13 cellular contexts compared by ENCODE assay signal in genomic region chr3:9768376-9768775, GRCh38. TPM values are rescaled to one million over a fixed set of nuclear protein-coding genes. Genes with fewer than 3 reads are reported as not detected.
DNase-seq lines count a peak whose midpoint lies in the region; ATAC-seq and TF ChIP-seq lines count a peak whose summit lies in the region.
"Had no signal": no experiment of that assay in that cellular context is flagged by ENCODE, and none has a peak within 500 bp of the region (broad histone marks: within the 10 kb centered on the region; RNA-seq: fewer than 3 reads in every experiment).

No MANE protein-coding gene starts in this region.

- H3K27me3 ChIP-seq in mammary epithelial cell (ENCODE audit: insufficient read depth, low read length), result no peaks in the 10 kb centered on the region
- no peaks in the 10 kb centered on the region for H3K27me3 ChIP-seq in adrenal gland
- H3K27me3 ChIP-seq in tibial nerve, result no peaks in the 10 kb centered on the region
- no peaks in the 10 kb centered on the region for H3K27me3 ChIP-seq in A673 (replicated peaks; ENCODE audit: insufficient read depth, low read depth, low read length, poor library complexity)

- H3K27me3 Mint-ChIP-seq in MCF 10A (ENCODE audit: insufficient read depth, unreplicated experiment) (no peaks in the 10 kb centered on the region), natural killer cell (ENCODE audit: low read depth in 2 of 2) (no peaks in the 10 kb centered on the region)

- H3K4me3 Mint-ChIP-seq in MCF 10A (ENCODE audit: unreplicated experiment) (no peak overlapping the region), natural killer cell (no peak overlapping the region)

- no peaks in the 10 kb centered on the region for H3K9me3 ChIP-seq in mammary epithelial cell (replicated peaks; ENCODE audit: insufficient read depth, low read length)
- no peaks in the 10 kb centered on the region for H3K9me3 ChIP-seq in adrenal gland (replicated peaks in 1 of 3)
- H3K9me3 ChIP-seq in tibial nerve, result no peaks in the 10 kb centered on the region
- H3K9me3 ChIP-seq in A673 (ENCODE audit: low read depth, low read length, poor library complexity, severe bottlenecking), result no peaks in the 10 kb centered on the region

- 91% methylated on average over 2 of the region's 2 CpGs for WGBS in mammary epithelial cell (ENCODE audit: low coverage, missing lambda C conversion rate)
- 36 to 54% (median 48%) methylated on average over 2 of the region's 2 CpGs for WGBS in adrenal gland, 4 donors
- 54 to 56% methylated on average over 2 of the region's 2 CpGs for WGBS in tibial nerve, 2 donors
- WGBS in lower leg skin, 2 donors, result 64 to 67% methylated on average over 2 of the region's 2 CpGs

- H4K20me1 ChIP-seq in mammary epithelial cell (ENCODE audit: insufficient read depth, low read length), result no peaks in the 10 kb centered on the region

- ATAC-seq in natural killer cell, result no peak

- in situ Hi-C loops in mammary epithelial cell (cut with MboI; ENCODE audit: low sequenced_read_pairs in 2 of 2), result no loop called here

- no peak overlapping the region for H2AFZ ChIP-seq in mammary epithelial cell (ENCODE audit: low read depth, low read length)

- H3K27ac ChIP-seq in mammary epithelial cell (ENCODE audit: insufficient read depth, low read depth, low read length) (no peak overlapping the region), adrenal gland (peak overlapping the region in 3 of 5 donors; percentile 20 to 92 (median 89)), tibial nerve (peak overlapping the region in 3 of 4 donors; percentile 91 to 97 (median 93)), A673 (ENCODE audit: low read depth, low read length, poor library complexity, severe bottlenecking) (no peak overlapping the region)

- H3K4me1 Mint-ChIP-seq in MCF 10A (ENCODE audit: insufficient read depth, unreplicated experiment) (peaks cover 7% of the 10 kb centered on the region), natural killer cell (peaks cover 35 to 49% of the 10 kb centered on the region in 2 donors)

- H3K4me1 ChIP-seq in mammary epithelial cell (ENCODE audit: insufficient read depth, low read length) (peaks cover 4% of the 10 kb centered on the region), adrenal gland (replicated peaks in 1 of 2) (peaks cover 37 to 49% of the 10 kb centered on the region in 2 donors), tibial nerve (peaks cover 0 to 44% (median 27%) of the 10 kb centered on the region in 4 donors), A673 (ENCODE audit: insufficient read depth, low read length, poor library complexity, severe bottlenecking) (peaks cover 10% of the 10 kb centered on the region)

- TF ChIP-seq CTCF in MCF 10A (IDR thresholded peaks at IDR 0.05; ENCODE audit: unreplicated experiment) (no peak), mammary epithelial cell (conservative IDR thresholded peaks at IDR 0.05 in 1 of 2, IDR thresholded peaks at IDR 0.05 in 1 of 2; ENCODE audit: extremely low read depth in 1 of 2, insufficient read depth in 1 of 2, low read depth in 1 of 2, low read length in 2 of 2) (no peak), adrenal gland (IDR thresholded peaks at IDR 0.05) (no peak), natural killer cell (IDR thresholded peaks at IDR 0.05) (no peak), tibial nerve (IDR thresholded peaks at IDR 0.05) (no peak), A673 (conservative IDR thresholded peaks at IDR 0.05; ENCODE audit: low read depth, low read length) (no peak), lower leg skin (IDR thresholded peaks at IDR 0.05) (no peak)

- TF ChIP-seq POLR2A in adrenal gland (IDR thresholded peaks at IDR 0.05), result no peak
- TF ChIP-seq POLR2A in tibial nerve (IDR thresholded peaks at IDR 0.05), result no peak
- TF ChIP-seq POLR2A in lower leg skin (IDR thresholded peaks at IDR 0.05), result no peak

- H3K27ac Mint-ChIP-seq in MCF 10A (ENCODE audit: low read depth, unreplicated experiment), result peak overlapping the region; percentile 61
- peak overlapping the region; percentile 3 to 84 for H3K27ac Mint-ChIP-seq in natural killer cell
- H3K27ac Mint-ChIP-seq: B cell had no signal

- H3K9me3 Mint-ChIP-seq in MCF 10A (ENCODE audit: unreplicated experiment), result no peaks in the 10 kb centered on the region
- no peaks in the 10 kb centered on the region for H3K9me3 Mint-ChIP-seq in natural killer cell
- H3K9me3 Mint-ChIP-seq: H9, naive B cell had no signal

- peaks cover 4% of the 10 kb centered on the region for H3K36me3 Mint-ChIP-seq in MCF 10A (ENCODE audit: insufficient read depth, unreplicated experiment)
- H3K36me3 Mint-ChIP-seq in natural killer cell, result no peaks in the 10 kb centered on the region
- H3K36me3 Mint-ChIP-seq: naive B cell had no signal

- intact Hi-C loops in MCF 10A (cut with micrococcal nuclease) (no loop called here), mammary epithelial cell (cut with micrococcal nuclease) (no loop called here), adrenal gland (cut with DNase I) (no loop called here), natural killer cell (cut with micrococcal nuclease) (loop anchor here (2.0 kb wide), 1 partner anchor 18 kb away; no protein-coding TSS in a partner anchor), A673 (cut with micrococcal nuclease; ENCODE audit: unreplicated experiment) (no loop called here), lower leg skin (cut with DNase I; ENCODE audit: low total_unique reads) (no loop called here)

- H3K4me3 ChIP-seq in mammary epithelial cell (replicated peaks in 1 of 3; ENCODE audit: insufficient read depth in 1 of 3, low read depth in 2 of 3, low read length in 3 of 3), result no peak overlapping the region
- H3K4me3 ChIP-seq in adrenal gland, result peak overlapping the region in 2 of 4 donors; percentile 6 to 73
- peak overlapping the region in 1 of 4 donors; percentile 93 for H3K4me3 ChIP-seq in tibial nerve
- H3K4me3 ChIP-seq in A673 (ENCODE audit: low read depth, low read length, poor library complexity, severe bottlenecking), result no peak overlapping the region
- no peak overlapping the region for H3K4me3 ChIP-seq in lower leg skin (ENCODE audit: low read depth, poor library complexity, severe bottlenecking)

- no peak overlapping the region for H3K4me2 ChIP-seq in mammary epithelial cell (ENCODE audit: insufficient read depth, low read depth, low read length)

- DNase-seq in MCF 10A (ENCODE audit: unreplicated experiment) (no peak), mammary epithelial cell (no peak), adrenal gland (no peak), natural killer cell (no peak), tibial nerve (ENCODE audit: low spot score in 2 of 2) (no peak), A673 (ENCODE audit: low spot score) (no peak), kidney tubule cell (ENCODE audit: low spot score) (no peak), lower leg skin (ENCODE audit: low spot score in 2 of 2) (no peak)
- DNase-seq: H9, naive B cell, NCI-H1436, NCI-H524 treated with DMSO at 0.1 percent for 48 hours had no signal

- BruUV-seq in MCF 10A (replicated peaks; lab: Mats Ljungman, UMichigan) (no TSS peak), mammary epithelial cell (replicated peaks; lab: Mats Ljungman, UMichigan) (no TSS peak), A673 (replicated peaks; lab: Mats Ljungman, UMichigan) (no TSS peak)

- H3K36me3 ChIP-seq in mammary epithelial cell (ENCODE audit: insufficient read depth, low read length), result no peaks in the 10 kb centered on the region
- H3K36me3 ChIP-seq in adrenal gland (replicated peaks in 1 of 2), result peaks cover 0 to 19% of the 10 kb centered on the region in 2 donors
- peaks cover 0 to 20% (median 0%) of the 10 kb centered on the region in 3 donors for H3K36me3 ChIP-seq in tibial nerve
- H3K36me3 ChIP-seq in A673 (ENCODE audit: insufficient read depth, low read length, poor library complexity, severe bottlenecking), result no peaks in the 10 kb centered on the region

- no peak for TF ChIP-seq EP300 in tibial nerve (IDR thresholded peaks at IDR 0.05)

- CTCF ChIA-PET in MCF 10A (lab: Yijun Ruan, JAX) (no interaction called here), mammary epithelial cell (lab: Charles Lee; ENCODE audit: low non-redundant PET) (no interaction called here), A673 (lab: Charles Lee) (no interaction called here)

- dilution Hi-C loops in mammary epithelial cell (cut with HindIII; ENCODE audit: low sequenced_read_pairs), result no loop called here

- H3K79me2 ChIP-seq in mammary epithelial cell (ENCODE audit: insufficient read depth, low read length), result no peaks in the 10 kb centered on the region

- no peak overlapping the region for H3K9ac ChIP-seq in mammary epithelial cell (ENCODE audit: insufficient read depth, low read length)

- POLR2A ChIA-PET in MCF 10A (lab: Yijun Ruan, JAX) (interaction anchor here (0.6 to 1.1 kb wide), 3 partner anchors 8 to 129 kb away, joined by 3 read pairs; partner anchors contain the start of genes ARPC4 and TADA3), A673 (lab: Charles Lee; ENCODE audit: low non-redundant PET) (interaction anchor here (0.7 kb wide), 1 partner anchor 9 kb away, joined by 5 read pairs; no protein-coding TSS in a partner anchor)

RNA-seq across cellular contexts. Expression of gene CAMK1, which starts 1.4 kb away (rescaled TPM):
- total RNA-seq in MCF 10A (2022) (8.3 and 11.7 TPM in 2 replicates), mammary epithelial cell (1 to 10 TPM in 1 of 2 donors, under 1 TPM in 1; 0.50 to 2.3 TPM), adrenal gland (100 to 1,000 TPM in 7 of 8 donors, 10 to 100 TPM in 1; 83.1 to 261 (median 176) TPM), natural killer cell (10 to 100 TPM in 1 of 3 donors, 1 to 10 TPM in 2; 7.4 to 20.4 (median 8.7) TPM), tibial nerve (10 to 100 TPM; 60.3 to 94.8 (median 72.2) TPM), A673 (2021) (26.7 and 28.0 TPM in 2 replicates), lower leg skin (10 to 100 TPM in 1 of 4 donors, 1 to 10 TPM in 3; 3.1 to 10.1 (median 9.4) TPM)
- polyA plus RNA-seq in mammary epithelial cell (2.4 TPM), adrenal gland (100 to 1,000 TPM in 2 of 3 donors, 10 to 100 TPM in 1; 51.5 to 281 (median 260) TPM)
- polyA minus RNA-seq in mammary epithelial cell, result not detected

RNA-seq across cellular contexts. Expression of gene OGG1, which starts 18.6 kb away (rescaled TPM):
- 15.3 and 17.7 TPM in 2 replicates for total RNA-seq in MCF 10A (2022)
- total RNA-seq in mammary epithelial cell, result 10 to 100 TPM; 17.5 to 19.2 TPM
- 18.0 TPM for polyA plus RNA-seq in mammary epithelial cell
- polyA minus RNA-seq in mammary epithelial cell, result 14.3 TPM
- 10 to 100 TPM; 13.3 to 34.9 (median 22.0) TPM for total RNA-seq in adrenal gland
- polyA plus RNA-seq in adrenal gland, result 10 to 100 TPM; 16.0 to 25.6 (median 21.2) TPM
- total RNA-seq in natural killer cell, result 10 to 100 TPM; 33.4 to 52.1 (median 34.7) TPM
- total RNA-seq in tibial nerve, result 10 to 100 TPM; 26.8 to 54.9 (median 40.6) TPM
- 48.8 and 60.2 TPM in 2 replicates for total RNA-seq in A673 (2021)
- total RNA-seq in lower leg skin, result 10 to 100 TPM in 3 of 4 donors, 1 to 10 TPM in 1; 7.9 to 27.2 (median 17.4) TPM

RNA-seq across cellular contexts. Expression of gene TADA3, which starts 23.9 kb away (rescaled TPM):
- total RNA-seq in MCF 10A (2022), result 72.0 and 77.1 TPM in 2 replicates
- total RNA-seq in mammary epithelial cell, result 10 to 100 TPM; 57.5 to 75.5 TPM
- polyA plus RNA-seq in mammary epithelial cell, result 47.0 TPM
- 54.3 TPM for polyA minus RNA-seq in mammary epithelial cell
- 100 to 1,000 TPM in 5 of 8 donors, 10 to 100 TPM in 3; 59.1 to 148 (median 122) TPM for total RNA-seq in adrenal gland
- polyA plus RNA-seq in adrenal gland, result 100 to 1,000 TPM in 2 of 3 donors, 10 to 100 TPM in 1; 49.7 to 133 (median 117) TPM
- total RNA-seq in natural killer cell, result 10 to 100 TPM; 59.2 to 73.7 (median 69.2) TPM
- 10 to 100 TPM; 56.1 to 69.0 (median 65.4) TPM for total RNA-seq in tibial nerve
- 46.1 and 49.6 TPM in 2 replicates for total RNA-seq in A673 (2021)
- total RNA-seq in lower leg skin, result 10 to 100 TPM; 42.1 to 53.2 (median 47.0) TPM

RNA-seq across cellular contexts. Expression of gene ARPC4, which starts 24.5 kb away (rescaled TPM):
- total RNA-seq in MCF 10A (2022), result 122 and 132 TPM in 2 replicates
- total RNA-seq in mammary epithelial cell, result 100 to 1,000 TPM; 135 to 202 TPM
- polyA plus RNA-seq in mammary epithelial cell, result 267 TPM
- 174 TPM for polyA minus RNA-seq in mammary epithelial cell
- total RNA-seq in adrenal gland, result 100 to 1,000 TPM; 138 to 249 (median 184) TPM
- polyA plus RNA-seq in adrenal gland, result 100 to 1,000 TPM in 1 of 3 donors, 10 to 100 TPM in 2; 75.8 to 140 (median 77.4) TPM
- total RNA-seq in natural killer cell, result 100 to 1,000 TPM; 282 to 288 (median 285) TPM
- 100 to 1,000 TPM in 2 of 4 donors, 10 to 100 TPM in 2; 96.3 to 169 (median 125) TPM for total RNA-seq in tibial nerve
- 128 and 152 TPM in 2 replicates for total RNA-seq in A673 (2021)
- total RNA-seq in lower leg skin, result 100 to 1,000 TPM in 3 of 4 donors, 10 to 100 TPM in 1; 89.6 to 151 (median 107) TPM

RNA-seq across cellular contexts. Expression of gene BRPF1, which starts 36.8 kb away (rescaled TPM):
- total RNA-seq in MCF 10A (2022) (19.9 and 21.4 TPM in 2 replicates), mammary epithelial cell (10 to 100 TPM; 16.5 to 21.2 TPM), adrenal gland (10 to 100 TPM; 14.0 to 18.7 (median 16.4) TPM), natural killer cell (10 to 100 TPM; 45.1 to 72.1 (median 66.5) TPM), tibial nerve (10 to 100 TPM; 18.0 to 21.0 (median 20.6) TPM), A673 (2021) (30.7 and 32.0 TPM in 2 replicates), lower leg skin (10 to 100 TPM; 20.1 to 27.2 (median 22.5) TPM)
- polyA plus RNA-seq in mammary epithelial cell (8.4 TPM), adrenal gland (10 to 100 TPM in 2 of 3 donors, 1 to 10 TPM in 1; 7.4 to 14.6 (median 12.4) TPM)
- polyA minus RNA-seq in mammary epithelial cell, result 24.1 TPM

Comparison
In these comparisons a context has a peak if more than half of its experiments do, and no peak if none do; other contexts are left out.
1. H3K27ac ChIP-seq: peak in adrenal gland (3 of 5) and tibial nerve (3 of 4); none in mammary epithelial cell (single experiment) and A673 (single experiment).